1 cellular context compared by ENCODE assay signal in genomic region chr9:34252016-34252415, GRCh38.
TF ChIP-seq lines count a peak whose summit lies in the region.

No MANE protein-coding gene starts in this region.

TF ChIP-seq in K562, 482 proteins besides CTCF, POLR2A, EP300 and RAD21 (continued from another document):
- no peak for TF ChIP-seq RNF219 (CRISPR knock-in tag; IDR thresholded peaks at IDR 0.05)
- TF ChIP-seq MEIS2 (IDR thresholded peaks at IDR 0.05; ENCODE audit: partially characterized antibody) = no peak
TF ChIP-seq in K562: peak in this region for 0.
